1 cellular context compared by ENCODE assay signal in genomic region chr17:40686192-40686591, GRCh38.
TF ChIP-seq lines count a peak whose summit lies in the region.

No MANE protein-coding gene starts in this region.

TF ChIP-seq in GM23338, 12 proteins besides CTCF, POLR2A, EP300 and RAD21 (continued from another document):
- TF ChIP-seq ZNF462 (CRISPR knock-in tag; IDR thresholded peaks at IDR 0.05): no peak
- TF ChIP-seq POLR2AphosphoS5 (IDR thresholded peaks at IDR 0.05; ENCODE audit: low read depth): no peak
